In the genomic region with DNA sequence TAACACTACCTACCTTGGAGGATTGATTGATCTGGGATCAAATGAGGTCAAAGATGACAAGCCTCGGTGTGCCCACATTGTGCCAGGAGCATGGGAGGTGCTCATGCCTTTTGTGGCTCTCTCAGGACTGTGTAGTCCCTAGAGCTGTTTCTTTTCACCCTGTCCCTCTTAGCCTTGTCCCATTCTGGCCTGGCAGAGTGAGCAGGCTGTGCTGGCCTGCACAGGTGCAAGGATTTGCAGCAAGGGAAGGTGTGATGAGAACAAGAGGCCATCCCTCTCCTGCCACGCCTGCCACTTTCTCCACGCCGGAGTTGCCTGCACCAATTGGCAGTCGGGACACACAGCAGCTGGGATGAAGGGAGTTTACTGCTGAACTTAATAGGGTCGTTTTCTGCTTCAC, we compare ENCODE assay signal across 8 cellular contexts.
"Had no signal": no experiment of that assay in that cellular context is flagged by ENCODE, and none has a peak within 500 bp of the region (broad histone marks: within the 10 kb centered on the region; RNA-seq: fewer than 3 reads in every experiment).

No MANE protein-coding gene starts in this region.

- FAIRE-seq: HepG2 had no signal

- H3K4me1 ChIP-seq: HAP-1 had no signal

- H3K27ac ChIP-seq: HL-60 had no signal

- DNase-seq: H7, HFFc6, KBM-7 had no signal

- H3K36me3 ChIP-seq: HAP-1 had no signal

- H2AFZ ChIP-seq: GM23338 had no signal

- H3K9me3 ChIP-seq: HAP-1 had no signal

- ATAC-seq: GM23338, HCT116, HepG2 had no signal

- H3K4me3 ChIP-seq: GM23338, HAP-1 had no signal

- H3K4me2 ChIP-seq: GM23338 had no signal
